Comparison of ENCODE assay signal across 18 cellular contexts in genomic region chr14:24251880-24252288, GRCh38. TPM values are rescaled to one million over a fixed set of nuclear protein-coding genes. Genes with fewer than 3 reads are reported as not detected.
A peak's percentile ranks its signal among the peaks of the same experiment; 100 is the strongest.
DNase-seq lines count a peak whose midpoint lies in the region; ATAC-seq and TF ChIP-seq lines count a peak whose summit lies in the region.
"Had no signal": no experiment of that assay in that cellular context is flagged by ENCODE, and none has a peak within 500 bp of the region (broad histone marks: within the 10 kb centered on the region; RNA-seq: fewer than 3 reads in every experiment).

No MANE protein-coding gene starts in this region.

- CTCF ChIA-PET in GM10248 (lab: Yijun Ruan, JAX): interaction anchor here (0.7 to 4.3 kb wide), 9 partner anchors 10 to 185 kb away, joined by 3 to 36 read pairs (median 11); partner anchors contain the start of genes CIDEB, DHRS1, MDP1 and NOP9

- peaks cover 6% of the 10 kb centered on the region; the same call in 1 of the 2 replicates for H3K27me3 Mint-ChIP-seq in HFFc6 (ENCODE audit: insufficient read depth)
- no peaks in the 10 kb centered on the region for H3K27me3 Mint-ChIP-seq in activated T-cell treated with anti-CD3 and anti-CD28 coated beads, Interleukin-2, amount 50 U/mL, for 24 hours
- H3K27me3 Mint-ChIP-seq: IgD-negative memory B cell had no signal

- H3K27ac ChIP-seq in left lung: no peak overlapping the region
- H3K27ac ChIP-seq: BLaER1, dorsolateral prefrontal cortex, pancreas had no signal

- H3K27ac Mint-ChIP-seq in HFFc6: peak overlapping the region; percentile 27
- no peak overlapping the region for H3K27ac Mint-ChIP-seq in activated T-cell treated with anti-CD3 and anti-CD28 coated beads, Interleukin-2, amount 50 U/mL, for 24 hours

- no peaks in the 10 kb centered on the region for H3K27me3 ChIP-seq in left lung
- H3K27me3 ChIP-seq: BLaER1, dorsolateral prefrontal cortex, pancreas had no signal

- H3K4me1 Mint-ChIP-seq in HFFc6 (ENCODE audit: low read depth): peaks cover 15% of the 10 kb centered on the region
- H3K4me1 Mint-ChIP-seq in activated T-cell treated with anti-CD3 and anti-CD28 coated beads, Interleukin-2, amount 50 U/mL, for 24 hours (ENCODE audit: low read depth): peaks cover 29% of the 10 kb centered on the region

- TF ChIP-seq CTCF in HFFc6 (IDR thresholded peaks at IDR 0.05) (peak; percentile 43), left lung (IDR thresholded peaks at IDR 0.05) (no peak), GM10248 (IDR thresholded peaks at IDR 0.05; ENCODE audit: control extremely low read depth, extremely low read depth, low read depth, missing control alignments) (no peak)

- no peak overlapping the region for H3K4me3 Mint-ChIP-seq in HFFc6
- H3K4me3 Mint-ChIP-seq in activated T-cell treated with anti-CD3 and anti-CD28 coated beads, Interleukin-2, amount 50 U/mL, for 24 hours: no peak overlapping the region
- H3K4me3 Mint-ChIP-seq: IgD-negative memory B cell; T-helper 1 cell treated with Interleukin-12 subunit alpha and Interleukin-12 subunit beta and Interleukin-4 antibody, amounts not matched to agents 30 μg/mL and 1 μg/mL, for 36 hours had no signal

- H3K36me3 ChIP-seq in left lung: peaks cover 0 to 29% of the 10 kb centered on the region in 2 donors
- H3K36me3 ChIP-seq: pancreas had no signal

- no peaks in the 10 kb centered on the region for H3K9me3 ChIP-seq in left lung
- H3K9me3 ChIP-seq: BLaER1, pancreas had no signal

- H3K4me1 ChIP-seq in left lung: peaks cover 0 to 9% of the 10 kb centered on the region in 2 donors
- H3K4me1 ChIP-seq: pancreas had no signal

- H3K4me3 ChIP-seq in left lung: no peak overlapping the region
- H3K4me3 ChIP-seq: BLaER1, dorsolateral prefrontal cortex, GM12878, pancreas had no signal

- intact Hi-C loops in left lung (cut with DNase I): no loop called here

- peak; percentile 79 for ATAC-seq in left lung
- no peak for ATAC-seq in GM21381 (IDR thresholded peaks at IDR 0.05; ENCODE audit: unreplicated experiment)
- ATAC-seq: GM12878 had no signal

- POLR2A ChIA-PET in GM10248 (lab: Yijun Ruan, JAX): interaction anchor here (0.7 to 0.9 kb wide), 2 partner anchors 9 to 25 kb away, joined by 3 to 5 read pairs; no protein-coding TSS in a partner anchor

- no peaks in the 10 kb centered on the region for H3K9me3 Mint-ChIP-seq in HFFc6
- no peaks in the 10 kb centered on the region for H3K9me3 Mint-ChIP-seq in activated T-cell treated with anti-CD3 and anti-CD28 coated beads, Interleukin-2, amount 50 U/mL, for 24 hours
- H3K9me3 Mint-ChIP-seq: IgD-negative memory B cell; T-helper 1 cell treated with Interleukin-12 subunit alpha and Interleukin-12 subunit beta and Interleukin-4 antibody, amounts not matched to agents 30 μg/mL and 1 μg/mL, for 36 hours had no signal

- no peaks in the 10 kb centered on the region for H3K36me3 Mint-ChIP-seq in HFFc6 (ENCODE audit: low read depth)
- H3K36me3 Mint-ChIP-seq in activated T-cell treated with anti-CD3 and anti-CD28 coated beads, Interleukin-2, amount 50 U/mL, for 24 hours (ENCODE audit: low read depth): peaks cover 38% of the 10 kb centered on the region

- DNase-seq in AG08396 (ENCODE audit: low spot score): peak; percentile 53
- DNase-seq in HFFc6: peak; percentile 38
- DNase-seq in cerebellar cortex (ENCODE audit: low spot score): peak; percentile 29
- peak in 1 of 2 donors; percentile 28 for DNase-seq in left lung
- DNase-seq in KG1 (lab: John Stamatoyannopoulos, UW): no peak
- DNase-seq in GM10248 (ENCODE audit: extremely low spot score): no peak
- no peak for DNase-seq in activated T-cell treated with anti-CD3 and anti-CD28 coated beads, Interleukin-2, amount 50 U/mL, for 24 hours
- DNase-seq: activated CD4-positive, alpha-beta T cell treated with anti-CD3 and anti-CD28 coated beads for 4 hours; activated T-cell treated with anti-CD3 and anti-CD28 coated beads, Interleukin-2, amount 50 U/mL, for 1 hour; NCI-H1105; NCI-H446 had no signal

RNA-seq across cellular contexts. Expression of gene TINF2, which starts 9.5 kb away (rescaled TPM):
- 10 to 100 TPM; 54.2 to 73.4 (median 67.5) TPM for total RNA-seq in HFFc6 (2021; fragmentation: NEBNext Ultra II Directional; extraction: Animal tissue kit (Norgen Biotek cat#: 25700))
- total RNA-seq in left lung: 100 to 1,000 TPM; 105 to 110 TPM

RNA-seq across cellular contexts. Expression of gene TGM1, which starts 11.1 kb away (rescaled TPM):
- 1 to 10 TPM in 5 of 6 experiments, under 1 TPM in 1; 0.97 to 2.9 (median 1.3) TPM for total RNA-seq in HFFc6 (2021; fragmentation: NEBNext Ultra II Directional; extraction: Animal tissue kit (Norgen Biotek cat#: 25700))
- 1 to 10 TPM; 7.6 to 9.6 TPM for total RNA-seq in left lung

RNA-seq across cellular contexts. Expression of gene GMPR2, which starts 19.2 kb away (rescaled TPM):
- 10 to 100 TPM; 70.6 to 76.7 (median 73.6) TPM for total RNA-seq in HFFc6 (2021; fragmentation: NEBNext Ultra II Directional; extraction: Animal tissue kit (Norgen Biotek cat#: 25700))
- 10 to 100 TPM; 63.6 to 69.6 TPM for total RNA-seq in left lung

RNA-seq across cellular contexts. Expression of gene RABGGTA, which starts 19.5 kb away (rescaled TPM):
- 10 to 100 TPM; 25.4 to 31.4 (median 27.3) TPM for total RNA-seq in HFFc6 (2021; fragmentation: NEBNext Ultra II Directional; extraction: Animal tissue kit (Norgen Biotek cat#: 25700))
- 10 to 100 TPM; 49.3 to 53.3 TPM for total RNA-seq in left lung

RNA-seq across cellular contexts. Expression of gene NEDD8, which starts 19.7 kb away (rescaled TPM):
- 100 to 1,000 TPM; 309 to 401 (median 372) TPM for total RNA-seq in HFFc6 (2021; fragmentation: NEBNext Ultra II Directional; extraction: Animal tissue kit (Norgen Biotek cat#: 25700))
- 100 to 1,000 TPM; 162 to 163 TPM for total RNA-seq in left lung

Comparison
In these comparisons a context has a peak if more than half of its experiments do, and no peak if none do; other contexts are left out.
1. DNase-seq: peak in AG08396 (single experiment), HFFc6 (single experiment) and cerebellar cortex (single experiment); none in KG1 (single experiment), GM10248 (single experiment) and activated T-cell treated with anti-CD3 and anti-CD28 coated beads, Interleukin-2, amount 50 U/mL, for 24 hours (single experiment).